Comparison of ENCODE assay signal across 31 cellular contexts in the genomic region with DNA sequence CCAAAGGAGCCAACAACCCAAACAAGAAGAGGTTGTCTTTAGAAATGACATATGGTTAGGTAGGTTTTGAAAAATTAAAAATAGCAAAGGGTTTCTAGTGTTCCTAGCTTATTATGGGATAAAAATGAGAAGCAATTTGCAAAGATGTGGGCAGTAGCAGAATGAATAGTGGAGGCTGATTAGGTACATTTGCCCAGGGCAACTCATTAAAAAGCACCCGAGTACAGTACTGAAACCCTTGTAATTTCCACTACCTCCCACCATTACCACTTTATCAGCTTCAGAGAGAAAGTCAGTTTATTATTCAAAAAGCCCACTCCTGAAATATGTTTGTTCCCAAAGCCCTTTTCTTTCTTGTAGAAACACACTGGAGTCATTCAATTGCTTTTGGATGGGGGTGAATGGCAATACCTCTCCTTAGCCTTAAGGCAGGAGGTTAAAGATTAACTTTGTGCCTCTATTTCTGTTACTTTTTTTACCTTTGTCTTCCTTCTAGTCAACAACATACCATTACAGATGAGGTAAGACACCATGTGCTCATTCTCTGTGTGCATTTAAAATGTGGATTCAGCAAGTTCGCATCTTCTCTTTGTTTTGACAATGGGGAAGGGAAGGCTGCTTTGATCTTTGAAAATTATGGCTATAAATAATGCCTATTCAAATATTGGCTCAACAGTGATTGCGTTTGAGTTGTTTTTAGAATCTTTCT.
"Had no signal": no experiment of that assay in that cellular context is flagged by ENCODE, and none has a peak within 500 bp of the region (broad histone marks: within the 10 kb centered on the region; RNA-seq: fewer than 3 reads in every experiment).

No MANE protein-coding gene starts in this region.

- H3K36me3 Mint-ChIP-seq: activated naive CD4-positive, alpha-beta T cell treated with anti-CD3 and anti-CD28 coated beads, Interleukin-2, amount 50 U/mL, for 24 hours; natural killer cell; neural progenitor cell; WTC11 had no signal

- H3K4me1 ChIP-seq: gastroesophageal sphincter, left lung, lower lobe of right lung, neural progenitor cell, upper lobe of left lung, vagina had no signal

- H3K4me3 ChIP-seq: gastroesophageal sphincter, left lung, lower lobe of right lung, neural progenitor cell, skin epidermis, upper lobe of left lung, vagina had no signal

- H3K4me2 ChIP-seq: neural progenitor cell had no signal

- H3K4me3 Mint-ChIP-seq: activated CD4-positive, alpha-beta memory T cell treated with anti-CD3 and anti-CD28 coated beads, Interleukin-2, amount 10 ng/mL, durations not matched to agents 7 days and 5 days; activated CD4-positive, alpha-beta T cell treated with anti-CD3 and anti-CD28 coated beads, Interleukin-2, amount 10 ng/mL, durations not matched to agents 7 days and 5 days; activated naive CD4-positive, alpha-beta T cell treated with anti-CD3 and anti-CD28 coated beads, Interleukin-2, amount 50 U/mL, for 24 hours; activated naive CD8-positive, alpha-beta T cell treated with anti-CD3 and anti-CD28 coated beads, Interleukin-2, amount 50 U/mL, for 24 hours; activated T-cell treated with anti-CD3 and anti-CD28 coated beads, Interleukin-2, amount 50 U/mL, for 24 hours; effector memory CD8-positive, alpha-beta T cell; natural killer cell; neural progenitor cell; stimulated activated naive CD8-positive, alpha-beta T cell treated with anti-CD3 and anti-CD28 coated beads, Interleukin-15, Interleukin-2, amounts not matched to agents 100 ng/mL and 50 ng/mL, for 24 hours; WTC11 had no signal

- H3K9me3 Mint-ChIP-seq: activated CD4-positive, alpha-beta memory T cell treated with anti-CD3 and anti-CD28 coated beads, Interleukin-2, amount 10 ng/mL, durations not matched to agents 7 days and 5 days; activated naive CD4-positive, alpha-beta T cell treated with anti-CD3 and anti-CD28 coated beads, Interleukin-2, amount 50 U/mL, for 24 hours; activated naive CD8-positive, alpha-beta T cell treated with anti-CD3 and anti-CD28 coated beads, Interleukin-2, amount 50 U/mL, for 24 hours; activated T-cell treated with anti-CD3 and anti-CD28 coated beads, Interleukin-2, amount 50 U/mL, for 24 hours; effector memory CD8-positive, alpha-beta T cell; natural killer cell; neural progenitor cell; stimulated activated naive CD8-positive, alpha-beta T cell treated with anti-CD3 and anti-CD28 coated beads, Interleukin-15, Interleukin-2, amounts not matched to agents 100 ng/mL and 50 ng/mL, for 24 hours; WTC11 had no signal

- H3K27me3 Mint-ChIP-seq: activated CD4-positive, alpha-beta memory T cell treated with anti-CD3 and anti-CD28 coated beads, Interleukin-2, amount 10 ng/mL, durations not matched to agents 7 days and 5 days; activated CD4-positive, alpha-beta T cell treated with anti-CD3 and anti-CD28 coated beads, Interleukin-2, amount 10 ng/mL, durations not matched to agents 7 days and 5 days; activated naive CD4-positive, alpha-beta T cell treated with anti-CD3 and anti-CD28 coated beads, Interleukin-2, amount 50 U/mL, for 24 hours; activated naive CD8-positive, alpha-beta T cell treated with anti-CD3 and anti-CD28 coated beads, Interleukin-2, amount 50 U/mL, for 24 hours; effector memory CD8-positive, alpha-beta T cell; stimulated activated naive CD8-positive, alpha-beta T cell treated with anti-CD3 and anti-CD28 coated beads, Interleukin-15, Interleukin-2, amounts not matched to agents 100 ng/mL and 50 ng/mL, for 24 hours had no signal

- H3K9me3 ChIP-seq: gastroesophageal sphincter, left lung, lower lobe of right lung, upper lobe of left lung, vagina had no signal

- H3K27me3 ChIP-seq: gastroesophageal sphincter, left lung, neural progenitor cell, upper lobe of left lung, vagina had no signal

- H3K27ac Mint-ChIP-seq: activated CD4-positive, alpha-beta memory T cell treated with anti-CD3 and anti-CD28 coated beads, Interleukin-2, amount 10 ng/mL, durations not matched to agents 7 days and 5 days; activated CD4-positive, alpha-beta T cell treated with anti-CD3 and anti-CD28 coated beads, Interleukin-2, amount 10 ng/mL, durations not matched to agents 7 days and 5 days; activated naive CD4-positive, alpha-beta T cell treated with anti-CD3 and anti-CD28 coated beads, Interleukin-2, amount 50 U/mL, for 24 hours; activated naive CD8-positive, alpha-beta T cell treated with anti-CD3 and anti-CD28 coated beads, Interleukin-2, amount 50 U/mL, for 24 hours; activated T-cell treated with anti-CD3 and anti-CD28 coated beads, Interleukin-2, amount 50 U/mL, for 24 hours; effector memory CD8-positive, alpha-beta T cell; natural killer cell; neural progenitor cell; stimulated activated naive CD8-positive, alpha-beta T cell treated with anti-CD3 and anti-CD28 coated beads, Interleukin-15, Interleukin-2, amounts not matched to agents 100 ng/mL and 50 ng/mL, for 24 hours; WTC11 had no signal

- H3K36me3 ChIP-seq: gastroesophageal sphincter, left lung, lower lobe of right lung, neural progenitor cell, upper lobe of left lung, vagina had no signal

- DNase-seq: activated CD4-positive, alpha-beta memory T cell treated with anti-CD3 and anti-CD28 coated beads, Interleukin-2, amount 10 ng/mL, durations not matched to agents 7 days and 5 days; activated CD4-positive, alpha-beta T cell treated with anti-CD3 and anti-CD28 coated beads for 1 hour; activated CD4-positive, alpha-beta T cell treated with anti-CD3 and anti-CD28 coated beads, Interleukin-2, amount 10 ng/mL, durations not matched to agents 7 days and 5 days; activated CD8-positive, alpha-beta memory T cell treated with anti-CD3 and anti-CD28 coated beads, Interleukin-2, amount 50 U/mL, for 48 hours; activated naive CD8-positive, alpha-beta T cell treated with anti-CD3 and anti-CD28 coated beads, Interleukin-2, amount 50 U/mL, for 24 hours; activated T-cell treated with anti-CD3 and anti-CD28 coated beads, Interleukin-2, amount 50 U/mL, for 24 hours; amygdala; caudate nucleus; cortex of kidney; effector memory CD8-positive, alpha-beta T cell; hippocampal formation; left lung; lower lobe of right lung; mesenchymal stem cell; natural killer cell; occipital lobe; posterior cingulate gyrus; stimulated activated CD4-positive, alpha-beta T cell treated with anti-CD3 and anti-CD28 coated beads, Interleukin-12 subunit alpha, Interleukin-12 subunit beta, amount 100 ng/mL, for 4 hours; stimulated activated CD4-positive, alpha-beta T cell treated with anti-CD3 and anti-CD28 coated beads, Interleukin-4, amount 100 ng/mL, for 1 hour; substantia nigra; T-helper 2 cell; upper lobe of left lung had no signal

- FAIRE-seq: keratinocyte had no signal

- H3K9ac ChIP-seq: neural progenitor cell had no signal

- H2AFZ ChIP-seq: neural progenitor cell had no signal

- ATAC-seq: activated naive CD8-positive, alpha-beta T cell treated with anti-CD3 and anti-CD28 coated beads, Interleukin-2, amount 50 U/mL, for 24 hours; effector memory CD8-positive, alpha-beta T cell; gastroesophageal sphincter; left lung; lower lobe of right lung; natural killer cell; sciatic nerve; WTC11 had no signal

- H3K27ac ChIP-seq: gastroesophageal sphincter, left lung, lower lobe of right lung, neural progenitor cell, skin epidermis, upper lobe of left lung, vagina had no signal

- H3K4me1 Mint-ChIP-seq: activated CD4-positive, alpha-beta memory T cell treated with anti-CD3 and anti-CD28 coated beads, Interleukin-2, amount 10 ng/mL, durations not matched to agents 7 days and 5 days; activated CD4-positive, alpha-beta T cell treated with anti-CD3 and anti-CD28 coated beads, Interleukin-2, amount 10 ng/mL, durations not matched to agents 7 days and 5 days; activated naive CD4-positive, alpha-beta T cell treated with anti-CD3 and anti-CD28 coated beads, Interleukin-2, amount 50 U/mL, for 24 hours; natural killer cell; neural progenitor cell; WTC11 had no signal
